16 cellular contexts compared by ENCODE assay signal in the genomic region with DNA sequence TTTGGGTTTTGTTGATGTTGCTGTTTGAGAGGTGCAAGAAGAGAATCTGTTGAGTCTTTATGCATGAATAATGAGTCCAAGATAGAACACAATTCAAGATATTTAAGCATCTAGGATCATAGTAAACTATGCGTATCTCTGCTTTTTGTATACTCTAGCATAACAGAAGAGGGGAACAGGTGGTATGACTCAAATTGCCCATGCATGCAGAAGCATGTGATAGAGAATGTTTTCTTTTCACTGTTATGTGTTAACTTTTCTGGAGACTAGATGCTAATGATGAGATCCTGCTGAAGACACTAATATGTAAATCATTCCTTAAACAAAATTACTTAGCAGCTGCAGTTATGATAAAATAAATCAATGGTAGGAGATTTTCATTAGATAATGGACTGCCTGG.
DNase-seq lines count a peak whose midpoint lies in the region; ATAC-seq and TF ChIP-seq lines count a peak whose summit lies in the region.
"Had no signal": no experiment of that assay in that cellular context is flagged by ENCODE, and none has a peak within 500 bp of the region (broad histone marks: within the 10 kb centered on the region; RNA-seq: fewer than 3 reads in every experiment).

No MANE protein-coding gene starts in this region.

- intact Hi-C loops in mammary epithelial cell (cut with micrococcal nuclease), result no loop called here

- in situ Hi-C loops in mammary epithelial cell (cut with MboI; ENCODE audit: low sequenced_read_pairs in 2 of 2), result no loop called here

- dilution Hi-C loops in mammary epithelial cell (cut with HindIII; ENCODE audit: low sequenced_read_pairs), result no loop called here

- no peak overlapping the region for H3K27ac ChIP-seq in mammary epithelial cell (ENCODE audit: insufficient read depth, low read depth, low read length)
- H3K27ac ChIP-seq: C4-2B had no signal

- peak overlapping the region; percentile 36 to 97 (median 66) for H3K27ac Mint-ChIP-seq in naive B cell
- H3K27ac Mint-ChIP-seq: activated T-helper 1 cell treated with anti-CD3 and anti-CD28 coated beads, Interleukin-12 subunit alpha, Interleukin-12 subunit beta, Interleukin-2, Interleukin-4 antibody, amounts not matched to agents 30 ng/mL and 10 ng/mL and 1 ng/mL, durations not matched to agents 14 hours and 24 hours and 36 hours; naive thymus-derived CD8-positive, alpha-beta T cell had no signal

- TF ChIP-seq CTCF in mammary epithelial cell (conservative IDR thresholded peaks at IDR 0.05 in 1 of 2, IDR thresholded peaks at IDR 0.05 in 1 of 2; ENCODE audit: extremely low read depth in 1 of 2, insufficient read depth in 1 of 2, low read depth in 1 of 2, low read length in 2 of 2), result no peak

- no TSS peak for BruUV-seq in mammary epithelial cell (replicated peaks; lab: Mats Ljungman, UMichigan)

- H3K4me1 ChIP-seq in mammary epithelial cell (ENCODE audit: insufficient read depth, low read length), result no peaks in the 10 kb centered on the region

- CTCF ChIA-PET in mammary epithelial cell (lab: Charles Lee; ENCODE audit: low non-redundant PET), result no interaction called here

- no peak overlapping the region for H3K9ac ChIP-seq in mammary epithelial cell (ENCODE audit: insufficient read depth, low read length)

- no peaks in the 10 kb centered on the region for H3K79me2 ChIP-seq in mammary epithelial cell (ENCODE audit: insufficient read depth, low read length)

- no peaks in the 10 kb centered on the region for H3K36me3 Mint-ChIP-seq in naive B cell
- H3K36me3 Mint-ChIP-seq: naive thymus-derived CD8-positive, alpha-beta T cell had no signal

- peak; percentile 64 for ATAC-seq in GM18909 (IDR thresholded peaks at IDR 0.05; ENCODE audit: poor library complexity, unreplicated experiment)
- peak; percentile 51 for ATAC-seq in GM21786 (IDR thresholded peaks at IDR 0.05; ENCODE audit: unreplicated experiment)
- ATAC-seq in HG03378 (IDR thresholded peaks at IDR 0.05; ENCODE audit: unreplicated experiment), result peak; percentile 58
- peak; percentile 55 to 58 for ATAC-seq in naive B cell (ENCODE audit: low read depth in 2 of 2)
- ATAC-seq: naive thymus-derived CD8-positive, alpha-beta T cell; right cardiac atrium had no signal

- WGBS in mammary epithelial cell (ENCODE audit: low coverage, missing lambda C conversion rate), result 100% methylated on average over 1 of the region's 1 CpG

- H3K27me3 ChIP-seq in mammary epithelial cell (ENCODE audit: insufficient read depth, low read length), result no peaks in the 10 kb centered on the region

- H3K4me2 ChIP-seq in mammary epithelial cell (ENCODE audit: insufficient read depth, low read depth, low read length), result no peak overlapping the region

- peak overlapping the region in 1 of 8 donors; percentile 40 for H3K4me3 Mint-ChIP-seq in naive B cell
- H3K4me3 Mint-ChIP-seq: activated T-helper 1 cell treated with anti-CD3 and anti-CD28 coated beads, Interleukin-12 subunit alpha, Interleukin-12 subunit beta, Interleukin-2, Interleukin-4 antibody, amounts not matched to agents 30 ng/mL and 10 ng/mL and 1 ng/mL, durations not matched to agents 14 hours and 24 hours and 36 hours; naive thymus-derived CD8-positive, alpha-beta T cell had no signal

- peaks cover 0 to 3% (median 0%) of the 10 kb centered on the region in 7 donors for H3K9me3 Mint-ChIP-seq in naive B cell
- H3K9me3 Mint-ChIP-seq: activated T-helper 1 cell treated with anti-CD3 and anti-CD28 coated beads, Interleukin-12 subunit alpha, Interleukin-12 subunit beta, Interleukin-2, Interleukin-4 antibody, amounts not matched to agents 30 ng/mL and 10 ng/mL and 1 ng/mL, durations not matched to agents 14 hours and 24 hours and 36 hours; naive thymus-derived CD8-positive, alpha-beta T cell had no signal

- H3K27me3 Mint-ChIP-seq in naive B cell, result peaks cover 0 to 5% (median 0%) of the 10 kb centered on the region in 3 donors

- no peak overlapping the region for H3K4me3 ChIP-seq in mammary epithelial cell (replicated peaks in 1 of 3; ENCODE audit: insufficient read depth in 1 of 3, low read depth in 2 of 3, low read length in 3 of 3)

- peaks cover 12 to 33% (median 16%) of the 10 kb centered on the region in 3 donors for H3K4me1 Mint-ChIP-seq in naive B cell

- no peaks in the 10 kb centered on the region for H3K36me3 ChIP-seq in mammary epithelial cell (ENCODE audit: insufficient read depth, low read length)

- peak; percentile 32 for DNase-seq in naive B cell
- DNase-seq in DMS53 (lab: John Stamatoyannopoulos, UW), result no peak
- no peak for DNase-seq in NCI-H524 treated with DMSO at 0.1 percent for 48 hours (lab: John Stamatoyannopoulos, UW)
- DNase-seq in mammary epithelial cell, result no peak
- no peak for DNase-seq in HK-2 (ENCODE audit: unreplicated experiment)
- DNase-seq: activated CD4-positive, alpha-beta T cell treated with anti-CD3 and anti-CD28 coated beads for 48 hours; anterior cingulate cortex; naive thymus-derived CD8-positive, alpha-beta T cell; NCI-H2029; right cardiac atrium; T-helper 1 cell had no signal

- H4K20me1 ChIP-seq in mammary epithelial cell (ENCODE audit: insufficient read depth, low read length), result no peaks in the 10 kb centered on the region

- H2AFZ ChIP-seq in mammary epithelial cell (ENCODE audit: low read depth, low read length), result no peak overlapping the region

- no peaks in the 10 kb centered on the region for H3K9me3 ChIP-seq in mammary epithelial cell (replicated peaks; ENCODE audit: insufficient read depth, low read length)
